20 cellular contexts compared by ENCODE assay signal in the genomic region with DNA sequence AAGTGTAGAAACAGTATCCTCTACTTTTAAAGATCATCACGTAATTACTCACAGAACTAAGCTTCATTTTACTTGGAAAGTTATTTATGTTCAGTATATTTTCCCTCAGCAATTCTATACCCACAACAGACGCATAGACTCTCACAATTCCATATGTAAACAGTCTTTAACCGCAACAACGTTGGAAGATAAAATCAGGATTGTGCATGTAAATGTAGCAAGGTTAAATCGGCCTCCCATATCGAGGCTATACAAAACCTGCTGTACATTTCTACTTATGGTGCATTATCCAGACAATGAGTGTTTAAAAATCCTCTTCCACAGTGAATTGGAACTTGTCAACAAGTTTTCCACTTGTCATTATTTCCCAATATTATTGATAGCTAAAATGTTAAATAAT.
DNase-seq lines count a peak whose midpoint lies in the region; ATAC-seq and TF ChIP-seq lines count a peak whose summit lies in the region.
"Had no signal": no experiment of that assay in that cellular context is flagged by ENCODE, and none has a peak within 500 bp of the region (broad histone marks: within the 10 kb centered on the region; RNA-seq: fewer than 3 reads in every experiment).

No MANE protein-coding gene starts in this region.

- ATAC-seq in PC-3 (no peak), GM18873 (IDR thresholded peaks at IDR 0.05; ENCODE audit: low FRiP score, unreplicated experiment) (no peak)
- no peak for ATAC-seq in stimulated activated naive B cell treated with anti-CD40 and anti-IgM and Interleukin-4, amounts not matched to agents 10 μg/mL and 1 μg/mL and 100 μg/mL, for 72 hours (replicated peaks)
- ATAC-seq: A549; CD8-positive, alpha-beta T cell had no signal

- no peaks in the 10 kb centered on the region for H3K79me2 ChIP-seq in PC-3 (ENCODE audit: low read length)

- no peak overlapping the region for H3K27ac ChIP-seq in PC-3 (ENCODE audit: low read length)
- H3K27ac ChIP-seq: 22Rv1; A549; BLaER1 treated with 17β-estradiol and CSF1 and Interleukin-3, amounts not matched to agents 10 nM and 100 nM; C4-2B had no signal

- no peak for TF ChIP-seq CTCF in HFFc6 (IDR thresholded peaks at IDR 0.05)
- TF ChIP-seq CTCF in PC-3 (conservative IDR thresholded peaks at IDR 0.05; ENCODE audit: low read depth, low read length): no peak

- no peaks in the 10 kb centered on the region for H3K36me3 ChIP-seq in PC-3 (ENCODE audit: low read depth, low read length)
- H3K36me3 ChIP-seq: BLaER1 treated with 17β-estradiol and CSF1 and Interleukin-3, amounts not matched to agents 10 nM and 100 nM had no signal

- BruUV-seq in PC-3 (replicated peaks; lab: Mats Ljungman, UMichigan): no TSS peak

- intact Hi-C loops in PC-3 (cut with micrococcal nuclease): no loop called here

- H3K36me3 Mint-ChIP-seq in HFFc6 (ENCODE audit: low read depth): no peaks in the 10 kb centered on the region; the same call in 1 of the 2 replicates
- H3K36me3 Mint-ChIP-seq in stimulated activated naive B cell treated with anti-CD40 and anti-IgM and Interleukin-4, amounts not matched to agents 10 μg/mL and 1 μg/mL and 100 μg/mL, for 72 hours: no peaks in the 10 kb centered on the region
- H3K36me3 Mint-ChIP-seq: CD8-positive, alpha-beta T cell had no signal

- H3F3A ChIP-seq in PC-3 (ENCODE audit: low read length, unreplicated experiment): no peaks in the 10 kb centered on the region

- H3K4me3 Mint-ChIP-seq in HFFc6: no peak overlapping the region
- no peak overlapping the region for H3K4me3 Mint-ChIP-seq in stimulated activated naive B cell treated with anti-CD40 and anti-IgM and Interleukin-4, amounts not matched to agents 10 μg/mL and 1 μg/mL and 100 μg/mL, for 72 hours
- H3K4me3 Mint-ChIP-seq: B cell; CD4-positive, alpha-beta T cell; CD8-positive, alpha-beta T cell had no signal

- H3K9me3 ChIP-seq in PC-3 (ENCODE audit: low read length): no peaks in the 10 kb centered on the region
- H3K9me3 ChIP-seq: A549; BLaER1 treated with 17β-estradiol and CSF1 and Interleukin-3, amounts not matched to agents 10 nM and 100 nM; Caco-2 had no signal

- CTCF ChIA-PET in PC-3 (lab: Charles Lee): no interaction called here

- no peaks in the 10 kb centered on the region for H3K27me3 ChIP-seq in PC-3 (ENCODE audit: low read length)
- H3K27me3 ChIP-seq: BLaER1 treated with 17β-estradiol and CSF1 and Interleukin-3, amounts not matched to agents 10 nM and 100 nM had no signal

- H4K20me1 ChIP-seq in PC-3 (ENCODE audit: low read length): no peaks in the 10 kb centered on the region
- H4K20me1 ChIP-seq: BLaER1 treated with 17β-estradiol and CSF1 and Interleukin-3, amounts not matched to agents 10 nM and 100 nM had no signal

- H2AFZ ChIP-seq in PC-3 (ENCODE audit: low read length): no peak overlapping the region

- H3K4me1 Mint-ChIP-seq in HFFc6 (ENCODE audit: low read depth): peaks cover 59% of the 10 kb centered on the region
- H3K4me1 Mint-ChIP-seq in stimulated activated naive B cell treated with anti-CD40 and anti-IgM and Interleukin-4, amounts not matched to agents 10 μg/mL and 1 μg/mL and 100 μg/mL, for 72 hours: no peaks in the 10 kb centered on the region
- H3K4me1 Mint-ChIP-seq: B cell had no signal

- peak overlapping the region; percentile 24; the same call in 1 of the 2 replicates for H3K27ac Mint-ChIP-seq in HFFc6
- no peak overlapping the region for H3K27ac Mint-ChIP-seq in stimulated activated naive B cell treated with anti-CD40 and anti-IgM and Interleukin-4, amounts not matched to agents 10 μg/mL and 1 μg/mL and 100 μg/mL, for 72 hours
- H3K27ac Mint-ChIP-seq: B cell; CD4-positive, alpha-beta T cell; CD8-positive, alpha-beta T cell had no signal

- H3K4me2 ChIP-seq in PC-3 (ENCODE audit: low read length): no peak overlapping the region
- H3K4me2 ChIP-seq: A549; BLaER1 treated with 17β-estradiol and CSF1 and Interleukin-3, amounts not matched to agents 10 nM and 100 nM had no signal

- POLR2A ChIA-PET in PC-3 (lab: Charles Lee; ENCODE audit: unreplicated experiment): no interaction called here

- DNase-seq in HFFc6 (peak; percentile 4), NCI-H526 (lab: John Stamatoyannopoulos, UW) (peak; percentile 79 to 84), PC-3 (peak; percentile 24), amniotic epithelial cell (ENCODE audit: low read depth) (peak; percentile 5), T-helper 2 cell (no peak)
- DNase-seq in stimulated activated naive B cell treated with anti-CD40 and anti-IgM and Interleukin-4, amounts not matched to agents 10 μg/mL and 1 μg/mL and 100 μg/mL, for 72 hours: no peak
- no peak for DNase-seq in activated CD4-positive, alpha-beta T cell treated with anti-CD3 and anti-CD28 coated beads for 48 hours
- DNase-seq: AML-193; Caco-2; Calu3; CD4-positive, alpha-beta T cell; CD8-positive, alpha-beta T cell; DMS79 treated with DMSO at 0.1 percent for 48 hours; GF-D8 had no signal

- H3K9me3 Mint-ChIP-seq in HFFc6: no peaks in the 10 kb centered on the region
- H3K9me3 Mint-ChIP-seq in stimulated activated naive B cell treated with anti-CD40 and anti-IgM and Interleukin-4, amounts not matched to agents 10 μg/mL and 1 μg/mL and 100 μg/mL, for 72 hours: no peaks in the 10 kb centered on the region
- H3K9me3 Mint-ChIP-seq: CD4-positive, alpha-beta T cell; CD8-positive, alpha-beta T cell had no signal

- peaks cover 38% of the 10 kb centered on the region for H3K4me1 ChIP-seq in PC-3 (ENCODE audit: insufficient read depth, low read length)
- H3K4me1 ChIP-seq: A549; BLaER1 treated with 17β-estradiol and CSF1 and Interleukin-3, amounts not matched to agents 10 nM and 100 nM; Caco-2 had no signal

- H3K9ac ChIP-seq in PC-3 (ENCODE audit: low read length): no peak overlapping the region
- H3K9ac ChIP-seq: BLaER1 treated with 17β-estradiol and CSF1 and Interleukin-3, amounts not matched to agents 10 nM and 100 nM had no signal

- H3K4me3 ChIP-seq in PC-3 (ENCODE audit: low read length): no peak overlapping the region
- H3K4me3 ChIP-seq: A549; BLaER1 treated with 17β-estradiol and CSF1 and Interleukin-3, amounts not matched to agents 10 nM and 100 nM had no signal

- no peaks in the 10 kb centered on the region for H3K9me2 ChIP-seq in PC-3 (replicated peaks; ENCODE audit: low read length)

- H3K27me3 Mint-ChIP-seq in HFFc6 (ENCODE audit: insufficient read depth): peaks cover 2% of the 10 kb centered on the region; the same call in 1 of the 2 replicates
- no peaks in the 10 kb centered on the region for H3K27me3 Mint-ChIP-seq in stimulated activated naive B cell treated with anti-CD40 and anti-IgM and Interleukin-4, amounts not matched to agents 10 μg/mL and 1 μg/mL and 100 μg/mL, for 72 hours
- H3K27me3 Mint-ChIP-seq: B cell; CD4-positive, alpha-beta T cell had no signal

Comparison
In these comparisons a context has a peak if more than half of its experiments do, and no peak if none do; other contexts are left out.
1. DNase-seq: peak in HFFc6 (single experiment), NCI-H526 (2 of 2), PC-3 (single experiment) and amniotic epithelial cell (single experiment); none in stimulated activated naive B cell treated with anti-CD40 and anti-IgM and Interleukin-4, amounts not matched to agents 10 μg/mL and 1 μg/mL and 100 μg/mL, for 72 hours (single experiment), T-helper 2 cell (0 of 5) and activated CD4-positive, alpha-beta T cell treated with anti-CD3 and anti-CD28 coated beads for 48 hours (single experiment).